ENCODE assay signal across 11 cellular contexts in the genomic region with DNA sequence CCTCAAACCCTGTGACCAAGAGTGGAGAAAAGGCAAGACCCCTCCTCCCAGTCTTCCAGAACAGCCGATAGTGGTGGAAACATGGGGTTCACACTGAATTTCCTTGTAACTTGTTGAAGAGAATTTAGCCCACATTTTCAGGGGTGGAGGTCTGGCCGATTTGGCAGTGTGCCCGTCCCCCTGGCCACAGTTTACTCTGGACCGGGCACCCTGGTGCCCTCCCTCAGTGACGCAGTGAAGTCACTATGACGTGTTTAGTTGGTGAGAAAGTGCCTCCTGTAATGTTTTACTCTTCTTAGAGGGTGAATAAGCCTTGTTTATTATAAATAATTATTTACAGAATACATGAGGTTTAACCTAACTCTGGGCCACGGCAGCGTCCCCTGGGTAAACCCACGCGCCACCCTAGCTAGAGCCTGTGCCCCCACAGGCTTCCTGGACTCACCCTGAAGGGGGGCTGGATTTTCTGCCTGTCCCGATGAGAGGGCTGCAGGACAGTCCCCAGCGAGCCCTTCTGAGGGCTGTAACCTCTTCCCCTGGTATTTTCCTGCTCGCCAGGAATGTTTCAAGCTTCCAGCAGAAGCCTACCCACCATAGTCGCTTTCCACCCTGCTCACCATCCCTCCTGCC.
DNase-seq lines count a peak whose midpoint lies in the region; ATAC-seq and TF ChIP-seq lines count a peak whose summit lies in the region.
"Had no signal": no experiment of that assay in that cellular context is flagged by ENCODE, and none has a peak within 500 bp of the region (broad histone marks: within the 10 kb centered on the region; RNA-seq: fewer than 3 reads in every experiment).

No MANE protein-coding gene starts in this region.

- H3K36me3 ChIP-seq in mesendoderm (ENCODE audit: control insufficient read depth, insufficient read depth, low read length) (no peaks in the 10 kb centered on the region), stomach (peaks cover 0 to 12% (median 3%) of the 10 kb centered on the region in 4 donors)

- peak overlapping the region; percentile 59 for H3K56ac ChIP-seq in mesendoderm (ENCODE audit: low read length)

- no peak overlapping the region for H2BK15ac ChIP-seq in mesendoderm (replicated peaks; ENCODE audit: low read depth)

- H3K4me3 ChIP-seq in mesendoderm (ENCODE audit: low read length) (no peak overlapping the region), stomach (peak overlapping the region in 2 of 4 donors; percentile 14 to 20)

- H2BK120ac ChIP-seq in mesendoderm (ENCODE audit: low read depth, low read length): no peak overlapping the region

- H3K27ac Mint-ChIP-seq in activated CD8-positive, alpha-beta memory T cell treated with anti-CD3 and anti-CD28 coated beads, Interleukin-2, amount 10 ng/mL, durations not matched to agents 7 days and 5 days: peak overlapping the region; percentile 99
- peak overlapping the region; percentile 96 for H3K27ac Mint-ChIP-seq in activated CD8-positive, alpha-beta T cell treated with anti-CD3 and anti-CD28 coated beads for 36 hours

- no peak overlapping the region for H3K4me2 ChIP-seq in mesendoderm (ENCODE audit: low read length)

- peaks cover 73% of the 10 kb centered on the region for H3K79me2 ChIP-seq in mesendoderm (ENCODE audit: control insufficient read depth, insufficient read depth, low read length)

- no peaks in the 10 kb centered on the region for H3K9me3 Mint-ChIP-seq in activated CD8-positive, alpha-beta memory T cell treated with anti-CD3 and anti-CD28 coated beads, Interleukin-2, amount 10 ng/mL, durations not matched to agents 7 days and 5 days (ENCODE audit: low read depth)
- no peaks in the 10 kb centered on the region for H3K9me3 Mint-ChIP-seq in activated CD8-positive, alpha-beta T cell treated with anti-CD3 and anti-CD28 coated beads for 36 hours

- no peak overlapping the region for H2BK5ac ChIP-seq in mesendoderm (ENCODE audit: low read length)

- TF ChIP-seq EP300 in stomach (IDR thresholded peaks at IDR 0.05): no peak

- CTCF ChIA-PET in activated CD8-positive, alpha-beta memory T cell treated with anti-CD3 and anti-CD28 coated beads, Interleukin-2, amount 10 ng/mL, durations not matched to agents 7 days and 5 days (lab: Charles Lee): interaction anchor here (1.0 to 3.1 kb wide), 8 partner anchors 9 to 37 kb away, joined by 3 to 16 read pairs (median 6); no protein-coding TSS in a partner anchor
- CTCF ChIA-PET in activated CD8-positive, alpha-beta T cell treated with anti-CD3 and anti-CD28 coated beads for 36 hours (lab: Charles Lee): interaction anchor here (0.9 to 4.3 kb wide), 9 partner anchors 11 to 83 kb away, joined by 3 to 24 read pairs (median 8); no protein-coding TSS in a partner anchor

- H3K23ac ChIP-seq in mesendoderm (ENCODE audit: low read length): no peak overlapping the region

- TF ChIP-seq POLR2A in stomach (IDR thresholded peaks at IDR 0.05): no peak

- ATAC-seq in activated CD8-positive, alpha-beta memory T cell treated with anti-CD3 and anti-CD28 coated beads, Interleukin-2, amount 10 ng/mL, durations not matched to agents 7 days and 5 days: no peak
- ATAC-seq in activated CD8-positive, alpha-beta T cell treated with anti-CD3 and anti-CD28 coated beads for 36 hours: no peak
- ATAC-seq in HG02759 (IDR thresholded peaks at IDR 0.05; ENCODE audit: unreplicated experiment): no peak
- ATAC-seq: HCT116 had no signal

- H3K36me3 Mint-ChIP-seq in activated CD8-positive, alpha-beta memory T cell treated with anti-CD3 and anti-CD28 coated beads, Interleukin-2, amount 10 ng/mL, durations not matched to agents 7 days and 5 days: peaks cover 35% of the 10 kb centered on the region
- H3K36me3 Mint-ChIP-seq in activated CD8-positive, alpha-beta T cell treated with anti-CD3 and anti-CD28 coated beads for 36 hours (ENCODE audit: low read depth): peaks cover 81% of the 10 kb centered on the region

- H3K27me3 ChIP-seq in mesendoderm (ENCODE audit: insufficient read depth, low read length, poor library complexity) (no peaks in the 10 kb centered on the region), stomach (no peaks in the 10 kb centered on the region)

- intact Hi-C loops in activated CD8-positive, alpha-beta T cell treated with anti-CD3 and anti-CD28 coated beads for 36 hours (cut with micrococcal nuclease): no loop called here
- intact Hi-C loops in stomach (cut with DNase I; ENCODE audit: low total_unique reads): no loop called here

- no peak overlapping the region for H4K8ac ChIP-seq in mesendoderm (ENCODE audit: low read depth, low read length)

- H3K9ac ChIP-seq in mesendoderm (ENCODE audit: low read length): no peak overlapping the region

- no peaks in the 10 kb centered on the region for H3K27me3 Mint-ChIP-seq in activated CD8-positive, alpha-beta memory T cell treated with anti-CD3 and anti-CD28 coated beads, Interleukin-2, amount 10 ng/mL, durations not matched to agents 7 days and 5 days
- H3K27me3 Mint-ChIP-seq in activated CD8-positive, alpha-beta T cell treated with anti-CD3 and anti-CD28 coated beads for 36 hours: no peaks in the 10 kb centered on the region

- POLR2A ChIA-PET in activated CD8-positive, alpha-beta T cell treated with anti-CD3 and anti-CD28 coated beads for 36 hours (lab: Charles Lee): interaction anchor here (0.8 to 16.3 kb wide), 10 partner anchors 7 to 66 kb away, joined by 3 to 410 read pairs (median 6); no protein-coding TSS in a partner anchor

- peaks cover 5% of the 10 kb centered on the region for H3K4me1 ChIP-seq in mesendoderm (ENCODE audit: control insufficient read depth, low read depth, low read length)
- H3K4me1 ChIP-seq in stomach: peaks cover 74 to 100% (median 89%) of the 10 kb centered on the region in 4 donors

- WGBS in mesendoderm (ENCODE audit: extremely low coverage, insufficient coverage, low lambda C conversion rate): no CpG with 5 or more reads among the region's 14 CpGs
- 50 to 68% (median 66%) methylated on average over 14 of the region's 14 CpGs for WGBS in stomach, 5 donors

- H3K4me1 Mint-ChIP-seq in activated CD8-positive, alpha-beta memory T cell treated with anti-CD3 and anti-CD28 coated beads, Interleukin-2, amount 10 ng/mL, durations not matched to agents 7 days and 5 days: peaks cover 79% of the 10 kb centered on the region
- H3K4me1 Mint-ChIP-seq in activated CD8-positive, alpha-beta T cell treated with anti-CD3 and anti-CD28 coated beads for 36 hours (ENCODE audit: low read depth): peaks cover 25% of the 10 kb centered on the region

- no peak for DNase-seq in activated CD8-positive, alpha-beta memory T cell treated with anti-CD3 and anti-CD28 coated beads, Interleukin-2, amount 10 ng/mL, durations not matched to agents 7 days and 5 days
- DNase-seq in activated CD8-positive, alpha-beta memory T cell treated with anti-CD3 and anti-CD28 coated beads, Interleukin-2, amount 50 U/mL, for 4 hours: no peak
- DNase-seq in activated CD8-positive, alpha-beta T cell treated with anti-CD3 and anti-CD28 coated beads for 36 hours: peak; percentile 57
- DNase-seq in mesendoderm: no peak
- DNase-seq in stomach: no peak
- DNase-seq in H4 (ENCODE audit: low spot score): no peak
- no peak for DNase-seq in NCI-H526 (lab: John Stamatoyannopoulos, UW)
- DNase-seq: ACHN, hippocampal formation had no signal

- peak overlapping the region; percentile 86 for H3K4me3 Mint-ChIP-seq in activated CD8-positive, alpha-beta memory T cell treated with anti-CD3 and anti-CD28 coated beads, Interleukin-2, amount 10 ng/mL, durations not matched to agents 7 days and 5 days
- peak overlapping the region; percentile 84 for H3K4me3 Mint-ChIP-seq in activated CD8-positive, alpha-beta T cell treated with anti-CD3 and anti-CD28 coated beads for 36 hours

- no peak overlapping the region for H3K4ac ChIP-seq in mesendoderm (ENCODE audit: low read depth, low read length)

- no peak overlapping the region for H3K18ac ChIP-seq in mesendoderm (ENCODE audit: low read length)

- peaks cover 28% of the 10 kb centered on the region for H3K79me1 ChIP-seq in mesendoderm (ENCODE audit: low read length)

- H3K9me3 ChIP-seq in stomach: no peaks in the 10 kb centered on the region

- TF ChIP-seq CTCF in activated CD8-positive, alpha-beta T cell treated with anti-CD3 and anti-CD28 coated beads for 36 hours (IDR thresholded peaks at IDR 0.05): no peak
- TF ChIP-seq CTCF in stomach (IDR thresholded peaks at IDR 0.05): no peak

- no peak overlapping the region for H4K5ac ChIP-seq in mesendoderm (ENCODE audit: low read length)

- no peak overlapping the region for H2AK5ac ChIP-seq in mesendoderm (ENCODE audit: low read length)

- H3K27ac ChIP-seq in mesendoderm (ENCODE audit: low read depth, low read length): no peak overlapping the region
- H3K27ac ChIP-seq in stomach: peak overlapping the region in 4 of 5 donors; percentile 8 to 96 (median 91)
